8 cellular contexts compared by ENCODE assay signal in the genomic region with DNA sequence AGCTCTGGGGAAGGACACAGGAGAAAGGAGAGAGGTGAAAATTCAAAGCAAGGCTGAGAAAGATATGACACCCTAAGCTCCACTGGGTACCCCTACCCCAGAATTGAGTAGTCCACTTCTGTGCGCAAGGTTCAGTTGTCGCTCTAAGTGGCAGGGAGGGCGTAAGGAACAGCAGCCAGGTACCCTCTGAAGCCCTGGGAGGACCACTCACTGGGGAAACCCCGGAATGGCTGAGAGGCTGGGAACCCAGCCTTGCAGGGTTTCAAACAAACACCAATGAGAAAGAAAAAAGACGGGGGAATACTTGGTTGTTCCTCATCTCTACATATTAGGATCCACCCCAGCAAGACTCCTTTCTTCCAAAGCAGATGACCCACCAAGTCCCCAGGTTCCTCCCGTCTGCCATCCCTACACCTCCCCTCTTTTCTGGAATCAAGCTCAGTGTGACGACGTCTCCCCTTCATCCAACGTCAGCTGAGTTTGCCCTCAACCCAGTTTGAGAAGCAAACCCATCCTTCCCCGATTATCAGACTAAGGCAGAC. TPM values are rescaled to one million over a fixed set of nuclear protein-coding genes. Genes with fewer than 3 reads are reported as not detected.
DNase-seq lines count a peak whose midpoint lies in the region; ATAC-seq and TF ChIP-seq lines count a peak whose summit lies in the region.

No MANE protein-coding gene starts in this region.

- peaks cover 31 to 36% of the 10 kb centered on the region in 2 donors for H3K4me1 Mint-ChIP-seq in effector memory CD8-positive, alpha-beta T cell (ENCODE audit: low read depth in 2 of 2)

- ATAC-seq in effector memory CD8-positive, alpha-beta T cell (replicated peaks) = no peak

- H3K27ac ChIP-seq in BLaER1 treated with 17β-estradiol and CSF1 and Interleukin-3, amounts not matched to agents 10 nM and 100 nM = peak overlapping the region; percentile 83 to 95 (median 94); a peak in 21 of 22 replicates
- H3K27ac ChIP-seq in OCI-LY1 (ENCODE audit: low read depth, low read length, poor library complexity, severe bottlenecking) = no peak overlapping the region
- H3K27ac ChIP-seq in neural cell (ENCODE audit: low read length) = peak overlapping the region; percentile 100

- H3K9ac ChIP-seq in BLaER1 treated with 17β-estradiol and CSF1 and Interleukin-3, amounts not matched to agents 10 nM and 100 nM = peak overlapping the region; percentile 92 to 98 (median 96)
- peak overlapping the region; percentile 88; the same call in 1 of the 2 replicates for H3K9ac ChIP-seq in OCI-LY1 (ENCODE audit: low read length)
- peak overlapping the region; percentile 100 for H3K9ac ChIP-seq in neural cell (ENCODE audit: low read length)

- TF ChIP-seq EP300 in neural cell (conservative IDR thresholded peaks at IDR 0.05; ENCODE audit: poor library complexity, severe bottlenecking) = no peak

- H3F3A ChIP-seq in OCI-LY1 (ENCODE audit: insufficient read depth, low read length) (no peaks in the 10 kb centered on the region), neural cell (ENCODE audit: insufficient read depth, low read length, poor library complexity, severe bottlenecking) (no peaks in the 10 kb centered on the region)

- H2AFZ ChIP-seq in OCI-LY1 (ENCODE audit: low read length) = no peak overlapping the region
- no peak overlapping the region for H2AFZ ChIP-seq in neural cell (ENCODE audit: low read depth, low read length)

- DNase-seq in effector memory CD8-positive, alpha-beta T cell = no peak
- DNase-seq in NCI-H446 (lab: John Stamatoyannopoulos, UW) (no peak), superior temporal gyrus (ENCODE audit: extremely low spot score) (no peak), AML-193 (lab: John Stamatoyannopoulos, UW) (no peak)
- DNase-seq in stimulated activated naive CD4-positive, alpha-beta T cell treated with Interleukin-2 at 50 U/mL for 16 hours (lab: John Stamatoyannopoulos, UW) = no peak

- H3K27ac Mint-ChIP-seq in effector memory CD8-positive, alpha-beta T cell = peak overlapping the region; percentile 99

- peaks cover 0 to 15% (median 6%) of the 10 kb centered on the region in 11 experiments; a peak in 11 of 22 replicates for H3K9me3 ChIP-seq in BLaER1 treated with 17β-estradiol and CSF1 and Interleukin-3, amounts not matched to agents 10 nM and 100 nM (replicated peaks in 1 of 11)
- H3K9me3 ChIP-seq in OCI-LY1 (ENCODE audit: low read length) (no peaks in the 10 kb centered on the region), neural cell (ENCODE audit: low read length) (no peaks in the 10 kb centered on the region)

- H3K9me3 Mint-ChIP-seq in effector memory CD8-positive, alpha-beta T cell = no peaks in the 10 kb centered on the region

- peaks cover 3 to 51% (median 41%) of the 10 kb centered on the region in 11 experiments; a peak in 17 of 22 replicates for H4K20me1 ChIP-seq in BLaER1 treated with 17β-estradiol and CSF1 and Interleukin-3, amounts not matched to agents 10 nM and 100 nM
- H4K20me1 ChIP-seq in OCI-LY1 (ENCODE audit: insufficient read depth, low read length) (no peaks in the 10 kb centered on the region), neural cell (ENCODE audit: insufficient read depth) (peaks cover 38% of the 10 kb centered on the region)

- H3K4me3 Mint-ChIP-seq in effector memory CD8-positive, alpha-beta T cell = peak overlapping the region; percentile 99 to 100

- H3K27me3 Mint-ChIP-seq in effector memory CD8-positive, alpha-beta T cell = no peaks in the 10 kb centered on the region

- TF ChIP-seq CTCF in OCI-LY1 (IDR thresholded peaks at IDR 0.05; ENCODE audit: low read length) (no peak), neural cell (IDR thresholded peaks at IDR 0.05; ENCODE audit: poor library complexity, severe bottlenecking) (no peak)

- H3K9me2 ChIP-seq in OCI-LY1 (ENCODE audit: low read depth, low read length) (no peaks in the 10 kb centered on the region), neural cell (ENCODE audit: insufficient read depth, low read length) (no peaks in the 10 kb centered on the region)

- no peaks in the 10 kb centered on the region for H3K79me2 ChIP-seq in OCI-LY1 (ENCODE audit: insufficient read depth, low read length)
- peaks cover 50% of the 10 kb centered on the region for H3K79me2 ChIP-seq in neural cell (replicated peaks; ENCODE audit: insufficient read depth, low read length)

- TF ChIP-seq RAD21 in neural cell (conservative IDR thresholded peaks at IDR 0.05) = no peak

- peaks cover 0 to 27% (median 18%) of the 10 kb centered on the region in 11 experiments; a peak in 12 of 22 replicates for H3K36me3 ChIP-seq in BLaER1 treated with 17β-estradiol and CSF1 and Interleukin-3, amounts not matched to agents 10 nM and 100 nM
- no peaks in the 10 kb centered on the region; the same call in 1 of the 2 replicates for H3K36me3 ChIP-seq in OCI-LY1 (ENCODE audit: insufficient read depth, low read length)
- H3K36me3 ChIP-seq in neural cell (ENCODE audit: insufficient read depth, low read length) = peaks cover 6% of the 10 kb centered on the region

- peak overlapping the region; percentile 86 to 98 (median 95) for H3K4me2 ChIP-seq in BLaER1 treated with 17β-estradiol and CSF1 and Interleukin-3, amounts not matched to agents 10 nM and 100 nM
- H3K4me2 ChIP-seq in OCI-LY1 (ENCODE audit: low read length) (peak overlapping the region; percentile 80), neural cell (ENCODE audit: low read length) (peak overlapping the region; percentile 100)

- peak overlapping the region; percentile 85 to 100 (median 98) for H3K4me3 ChIP-seq in BLaER1 treated with 17β-estradiol and CSF1 and Interleukin-3, amounts not matched to agents 10 nM and 100 nM
- H3K4me3 ChIP-seq in OCI-LY1 (ENCODE audit: low read depth, low read length, poor library complexity, severe bottlenecking) = peak overlapping the region; percentile 92
- H3K4me3 ChIP-seq in neural cell (ENCODE audit: low read length) = peak overlapping the region; percentile 96

- no peaks in the 10 kb centered on the region for H3K27me3 ChIP-seq in BLaER1 treated with 17β-estradiol and CSF1 and Interleukin-3, amounts not matched to agents 10 nM and 100 nM
- no peaks in the 10 kb centered on the region for H3K27me3 ChIP-seq in OCI-LY1 (ENCODE audit: insufficient read depth, low read length)
- no peaks in the 10 kb centered on the region for H3K27me3 ChIP-seq in neural cell (ENCODE audit: insufficient read depth, low read depth, low read length)

- peaks cover 14% of the 10 kb centered on the region for H3K36me3 Mint-ChIP-seq in effector memory CD8-positive, alpha-beta T cell (ENCODE audit: insufficient read depth)

- peaks cover 50 to 60% (median 52%) of the 10 kb centered on the region in 10 experiments for H3K4me1 ChIP-seq in BLaER1 treated with 17β-estradiol and CSF1 and Interleukin-3, amounts not matched to agents 10 nM and 100 nM
- peaks cover 19% of the 10 kb centered on the region for H3K4me1 ChIP-seq in OCI-LY1 (ENCODE audit: insufficient read depth, low read length, severe bottlenecking)

TF ChIP-seq in neural cell, 6 proteins besides CTCF, POLR2A, EP300 and RAD21:
- TF ChIP-seq, protein P1, sequence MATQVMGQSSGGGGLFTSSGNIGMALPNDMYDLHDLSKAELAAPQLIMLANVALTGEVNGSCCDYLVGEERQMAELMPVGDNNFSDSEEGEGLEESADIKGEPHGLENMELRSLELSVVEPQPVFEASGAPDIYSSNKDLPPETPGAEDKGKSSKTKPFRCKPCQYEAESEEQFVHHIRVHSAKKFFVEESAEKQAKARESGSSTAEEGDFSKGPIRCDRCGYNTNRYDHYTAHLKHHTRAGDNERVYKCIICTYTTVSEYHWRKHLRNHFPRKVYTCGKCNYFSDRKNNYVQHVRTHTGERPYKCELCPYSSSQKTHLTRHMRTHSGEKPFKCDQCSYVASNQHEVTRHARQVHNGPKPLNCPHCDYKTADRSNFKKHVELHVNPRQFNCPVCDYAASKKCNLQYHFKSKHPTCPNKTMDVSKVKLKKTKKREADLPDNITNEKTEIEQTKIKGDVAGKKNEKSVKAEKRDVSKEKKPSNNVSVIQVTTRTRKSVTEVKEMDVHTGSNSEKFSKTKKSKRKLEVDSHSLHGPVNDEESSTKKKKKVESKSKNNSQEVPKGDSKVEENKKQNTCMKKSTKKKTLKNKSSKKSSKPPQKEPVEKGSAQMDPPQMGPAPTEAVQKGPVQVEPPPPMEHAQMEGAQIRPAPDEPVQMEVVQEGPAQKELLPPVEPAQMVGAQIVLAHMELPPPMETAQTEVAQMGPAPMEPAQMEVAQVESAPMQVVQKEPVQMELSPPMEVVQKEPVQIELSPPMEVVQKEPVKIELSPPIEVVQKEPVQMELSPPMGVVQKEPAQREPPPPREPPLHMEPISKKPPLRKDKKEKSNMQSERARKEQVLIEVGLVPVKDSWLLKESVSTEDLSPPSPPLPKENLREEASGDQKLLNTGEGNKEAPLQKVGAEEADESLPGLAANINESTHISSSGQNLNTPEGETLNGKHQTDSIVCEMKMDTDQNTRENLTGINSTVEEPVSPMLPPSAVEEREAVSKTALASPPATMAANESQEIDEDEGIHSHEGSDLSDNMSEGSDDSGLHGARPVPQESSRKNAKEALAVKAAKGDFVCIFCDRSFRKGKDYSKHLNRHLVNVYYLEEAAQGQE (IDR thresholded peaks at IDR 0.05; ENCODE audit: borderline replicate concordance) = no peak
- TF ChIP-seq TAF1 (IDR thresholded peaks at IDR 0.05; ENCODE audit: low read depth) (no peak), SMC3 (conservative IDR thresholded peaks at IDR 0.05; ENCODE audit: poor library complexity) (no peak), EZH2 (IDR thresholded peaks at IDR 0.05; ENCODE audit: borderline replicate concordance, insufficient read depth, low read length, poor library complexity, severe bottlenecking) (no peak), POLR2AphosphoS5 (IDR thresholded peaks at IDR 0.05) (no peak), MXI1 (conservative IDR thresholded peaks at IDR 0.05; ENCODE audit: poor library complexity, severe bottlenecking) (no peak)
TF ChIP-seq in neural cell: peak in this region for 0.

RNA-seq across cellular contexts. Expression of a gene that starts 0.9 kb away (rescaled TPM):
- 344 and 381 TPM in 2 replicates for polyA plus RNA-seq in neural cell
- polyA minus RNA-seq in neural cell = 165 and 169 TPM in 2 replicates

RNA-seq across cellular contexts. Expression of a gene that starts 15.1 kb away (rescaled TPM):
- polyA plus RNA-seq in neural cell = 0.28 and 0.66 TPM in 2 replicates
- polyA minus RNA-seq in neural cell = 0.46 and 0.49 TPM in 2 replicates

RNA-seq across cellular contexts. Expression of a gene that starts 21.5 kb away (rescaled TPM):
- polyA plus RNA-seq in neural cell = 573 and 605 TPM in 2 replicates
- 371 and 430 TPM in 2 replicates for polyA minus RNA-seq in neural cell

RNA-seq across cellular contexts. Expression of a gene that starts 39.9 kb away (rescaled TPM):
- 0.68 TPM in 1 of 2 replicates, not detected in the other for polyA plus RNA-seq in neural cell
- polyA minus RNA-seq in neural cell = not detected in 2 replicates

RNA-seq across cellular contexts. Expression of a gene that starts 49.1 kb away (rescaled TPM):
- 14.1 and 15.8 TPM in 2 replicates for polyA plus RNA-seq in neural cell
- 36.8 and 37.7 TPM in 2 replicates for polyA minus RNA-seq in neural cell
